29 cellular contexts compared by ENCODE assay signal in the genomic region with DNA sequence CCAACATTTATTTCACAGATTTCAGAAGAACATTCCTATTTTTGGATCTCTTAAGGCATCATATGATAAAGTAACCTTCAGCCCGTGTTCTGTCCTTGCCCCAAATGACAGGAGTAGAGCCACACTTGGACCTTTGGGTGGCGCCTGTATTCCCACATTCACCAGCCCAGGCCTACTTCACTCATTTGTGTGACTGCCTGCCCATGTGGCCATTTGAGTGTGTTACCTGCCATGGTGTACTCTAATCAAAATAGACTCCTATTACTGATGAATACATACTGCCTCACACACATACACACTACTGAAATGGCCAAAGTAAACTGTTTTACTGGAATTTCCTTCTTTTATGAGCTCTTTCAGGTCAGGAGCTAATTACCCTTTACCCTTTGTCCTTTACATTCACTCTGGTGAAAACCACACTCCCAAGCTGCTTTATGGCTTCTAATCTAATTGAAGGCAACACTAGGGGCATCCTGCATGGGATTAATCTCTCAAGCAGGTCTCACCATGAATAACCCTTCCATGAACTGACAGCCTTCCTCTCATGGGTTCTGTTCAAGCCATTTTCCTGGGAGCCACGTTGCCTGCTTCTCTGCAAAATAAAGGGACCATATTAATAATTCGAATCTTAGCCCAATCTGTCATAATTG.
DNase-seq lines count a peak whose midpoint lies in the region; ATAC-seq, FAIRE-seq and TF ChIP-seq lines count a peak whose summit lies in the region.
"Had no signal": no experiment of that assay in that cellular context is flagged by ENCODE, and none has a peak within 500 bp of the region (broad histone marks: within the 10 kb centered on the region; RNA-seq: fewer than 3 reads in every experiment).

No MANE protein-coding gene starts in this region.

- no peak overlapping the region for H3K18ac ChIP-seq in neuronal stem cell (ENCODE audit: low read length)

- no peaks in the 10 kb centered on the region for H3K9me3 Mint-ChIP-seq in GM23338
- H3K9me3 Mint-ChIP-seq: activated naive CD4-positive, alpha-beta T cell treated with anti-CD3 and anti-CD28 coated beads, Interleukin-2, amount 50 U/mL, for 72 hours; nephron; type B pancreatic cell had no signal

- no peaks in the 10 kb centered on the region for H3K9me2 ChIP-seq in GM23338 (ENCODE audit: insufficient read depth)

- H3K4me2 ChIP-seq in GM23338 (no peak overlapping the region), K562 (ENCODE audit: insufficient read depth, low read length) (no peak overlapping the region), neuronal stem cell (ENCODE audit: insufficient read depth, low read length, poor library complexity, severe bottlenecking) (no peak overlapping the region)
- H3K4me2 ChIP-seq: BLaER1 treated with 17β-estradiol and CSF1 and Interleukin-3, amounts not matched to agents 10 nM and 100 nM had no signal

- H2BK12ac ChIP-seq in neuronal stem cell (ENCODE audit: low read length) = no peak overlapping the region

- no peak for TF ChIP-seq EP300 in K562 (IDR thresholded peaks at IDR 0.05; ENCODE audit: low read length)

- peak; percentile 39 for DNase-seq in GM23338 (ENCODE audit: low spot score)
- DNase-seq in HuH-7 (ENCODE audit: low spot score) = peak; percentile 39
- DNase-seq in K562 (ENCODE audit: extremely low read depth in 1 of 4, low spot score in 3 of 4) = peak in 1 of 4 experiments; percentile 1
- DNase-seq in neuronal stem cell (ENCODE audit: low spot score) = peak; percentile 31
- no peak for DNase-seq in Right ventricle myocardium inferior (ENCODE audit: missing footprints)
- DNase-seq in superior temporal gyrus (ENCODE audit: extremely low spot score) = no peak
- DNase-seq: activated CD4-positive, alpha-beta T cell treated with anti-CD3 and anti-CD28 coated beads for 4 hours; activated effector memory CD4-positive, alpha-beta T cell treated with Interleukin-2 at 50 U/mL for 16 hours; activated T-cell treated with anti-CD3 and anti-CD28 coated beads for 4 hours; amygdala; DMS79 treated with DMSO at 0.1 percent for 48 hours; dorsolateral prefrontal cortex; esophagus squamous epithelium; foreskin keratinocyte; HCEC 1CT; mammary epithelial cell; NCI-H1105; NCI-H187 treated with DMSO at 0.1 percent for 48 hours; NCI-H2227 treated with DMSO at 0.1 percent for 48 hours; NCI-H526 treated with DMSO at 0.1 percent for 48 hours; ovary; stimulated activated naive B cell treated with anti-CD40 and anti-IgM and Interleukin-4, amounts not matched to agents 10 μg/mL and 1 μg/mL and 100 μg/mL, for 72 hours; substantia nigra; T-helper 9 cell had no signal

- FAIRE-seq in K562 (lab: Jason Lieb, UNC) = no peak

- POLR2A ChIA-PET in K562 (lab: Yijun Ruan, JAX) = no interaction called here

- no peaks in the 10 kb centered on the region for H3K79me2 ChIP-seq in GM23338 (replicated peaks; ENCODE audit: insufficient read depth)
- no peaks in the 10 kb centered on the region for H3K79me2 ChIP-seq in K562 (ENCODE audit: control insufficient read depth, insufficient read depth, low read length)

- no peak overlapping the region for H2BK5ac ChIP-seq in neuronal stem cell (ENCODE audit: low read length)

- TF ChIP-seq POLR2A in K562 (conservative IDR thresholded peaks at IDR 0.05) = no peak

- H3F3A ChIP-seq in GM23338 (replicated peaks; ENCODE audit: low read depth) = no peaks in the 10 kb centered on the region

- no peak overlapping the region for H4K91ac ChIP-seq in neuronal stem cell (ENCODE audit: low read depth, low read length, poor library complexity)

- in situ Hi-C loops in K562 (cut with MboI) = no loop called here

- H3K27ac Mint-ChIP-seq in GM23338 = no peak overlapping the region
- H3K27ac Mint-ChIP-seq: activated naive CD4-positive, alpha-beta T cell treated with anti-CD3 and anti-CD28 coated beads, Interleukin-2, amount 50 U/mL, for 72 hours; nephron; stimulated activated naive B cell treated with anti-CD40 and anti-IgM and Interleukin-4, amounts not matched to agents 10 μg/mL and 1 μg/mL and 100 μg/mL, for 72 hours; type B pancreatic cell had no signal

- H3K27ac ChIP-seq in GM23338 (ENCODE audit: low read depth) = no peak overlapping the region
- no peak overlapping the region for H3K27ac ChIP-seq in K562 (ENCODE audit: extremely low read depth, low read depth, low read length)
- H3K27ac ChIP-seq in neuronal stem cell (replicated peaks; ENCODE audit: low read length) = peak overlapping the region; percentile 47
- H3K27ac ChIP-seq: BLaER1 treated with 17β-estradiol and CSF1 and Interleukin-3, amounts not matched to agents 10 nM and 100 nM; dorsolateral prefrontal cortex; esophagus squamous epithelium; foreskin keratinocyte; ovary had no signal

- H3K9me3 ChIP-seq in K562 (replicated peaks; ENCODE audit: control insufficient read depth, insufficient read depth, low read depth, low read length) (no peaks in the 10 kb centered on the region), neuronal stem cell (replicated peaks in 1 of 2; ENCODE audit: control insufficient read depth in 2 of 2, insufficient read depth in 1 of 2, low read depth in 1 of 2, low read length in 2 of 2) (no peaks in the 10 kb centered on the region)
- H3K9me3 ChIP-seq: BLaER1 treated with 17β-estradiol and CSF1 and Interleukin-3, amounts not matched to agents 10 nM and 100 nM; esophagus squamous epithelium; ovary had no signal

- no peaks in the 10 kb centered on the region for H3K4me1 Mint-ChIP-seq in GM23338
- H3K4me1 Mint-ChIP-seq: nephron; stimulated activated naive B cell treated with anti-CD40 and anti-IgM and Interleukin-4, amounts not matched to agents 10 μg/mL and 1 μg/mL and 100 μg/mL, for 72 hours had no signal

- H3K4me3 ChIP-seq in GM23338 = no peak overlapping the region
- no peak overlapping the region for H3K4me3 ChIP-seq in K562
- no peak overlapping the region for H3K4me3 ChIP-seq in neuronal stem cell (ENCODE audit: low read length in 2 of 2)
- H3K4me3 ChIP-seq: BLaER1 treated with 17β-estradiol and CSF1 and Interleukin-3, amounts not matched to agents 10 nM and 100 nM; dorsolateral prefrontal cortex; esophagus squamous epithelium; ovary had no signal

- H3K79me1 ChIP-seq in neuronal stem cell (ENCODE audit: low read depth, low read length) = no peaks in the 10 kb centered on the region

- intact Hi-C loops in K562 (cut with micrococcal nuclease) = no loop called here
- intact Hi-C loops in Right ventricle myocardium inferior (cut with DNase I) = no loop called here

- ATAC-seq in GM23338 (peak; percentile 89), K562 (peak; percentile 70), Right ventricle myocardium inferior (no peak), HG03342 (IDR thresholded peaks at IDR 0.05; ENCODE audit: unreplicated experiment) (no peak)
- ATAC-seq: activated naive CD4-positive, alpha-beta T cell treated with anti-CD3 and anti-CD28 coated beads, Interleukin-2, amount 50 U/mL, for 72 hours; foreskin keratinocyte; stimulated activated naive B cell treated with anti-CD40 and anti-IgM and Interleukin-4, amounts not matched to agents 10 μg/mL and 1 μg/mL and 100 μg/mL, for 72 hours had no signal

- H2AFZ ChIP-seq in GM23338 = peak overlapping the region; percentile 75
- peak overlapping the region; percentile 48; the same call in 1 of the 2 replicates for H2AFZ ChIP-seq in K562 (ENCODE audit: low read depth, low read length)
- no peak overlapping the region for H2AFZ ChIP-seq in neuronal stem cell (ENCODE audit: low read length)

- H3K27me3 Mint-ChIP-seq in GM23338 (ENCODE audit: insufficient read depth, low read depth, poor library complexity) = no peaks in the 10 kb centered on the region
- H3K27me3 Mint-ChIP-seq: stimulated activated naive B cell treated with anti-CD40 and anti-IgM and Interleukin-4, amounts not matched to agents 10 μg/mL and 1 μg/mL and 100 μg/mL, for 72 hours; type B pancreatic cell had no signal

- H3K4me3 Mint-ChIP-seq in GM23338 = no peak overlapping the region
- H3K4me3 Mint-ChIP-seq: nephron; stimulated activated naive B cell treated with anti-CD40 and anti-IgM and Interleukin-4, amounts not matched to agents 10 μg/mL and 1 μg/mL and 100 μg/mL, for 72 hours; type B pancreatic cell had no signal

- H3K4me1 ChIP-seq in GM23338 (ENCODE audit: insufficient read depth) = no peaks in the 10 kb centered on the region
- H3K4me1 ChIP-seq in K562 (replicated peaks in 1 of 2; ENCODE audit: control insufficient read depth in 2 of 2, insufficient read depth in 2 of 2, low read length in 2 of 2) = no peaks in the 10 kb centered on the region
- H3K4me1 ChIP-seq in neuronal stem cell (ENCODE audit: control insufficient read depth in 2 of 2, insufficient read depth in 1 of 2, low read depth in 1 of 2, low read length in 2 of 2) = peaks cover 0 to 5% of the 10 kb centered on the region in 2 donors
- H3K4me1 ChIP-seq: BLaER1 treated with 17β-estradiol and CSF1 and Interleukin-3, amounts not matched to agents 10 nM and 100 nM; esophagus squamous epithelium; foreskin keratinocyte had no signal

- H3K4ac ChIP-seq in neuronal stem cell (ENCODE audit: low read length) = no peak overlapping the region

- H3K23ac ChIP-seq in neuronal stem cell (ENCODE audit: low read depth, low read length, poor library complexity) = no peak overlapping the region

- H4K20me1 ChIP-seq in GM23338 (replicated peaks; ENCODE audit: insufficient read depth) = no peaks in the 10 kb centered on the region
- no peaks in the 10 kb centered on the region for H4K20me1 ChIP-seq in K562 (replicated peaks; ENCODE audit: control insufficient read depth, insufficient read depth, low read length)
- H4K20me1 ChIP-seq: BLaER1 treated with 17β-estradiol and CSF1 and Interleukin-3, amounts not matched to agents 10 nM and 100 nM had no signal

- no peaks in the 10 kb centered on the region for H3K36me3 Mint-ChIP-seq in GM23338 (ENCODE audit: low read depth)
- H3K36me3 Mint-ChIP-seq: activated naive CD4-positive, alpha-beta T cell treated with anti-CD3 and anti-CD28 coated beads, Interleukin-2, amount 50 U/mL, for 72 hours; stimulated activated naive B cell treated with anti-CD40 and anti-IgM and Interleukin-4, amounts not matched to agents 10 μg/mL and 1 μg/mL and 100 μg/mL, for 72 hours; type B pancreatic cell had no signal

- no peak overlapping the region for H2AK5ac ChIP-seq in neuronal stem cell (ENCODE audit: low read depth, low read length)

- no peak overlapping the region for H2BK120ac ChIP-seq in neuronal stem cell (ENCODE audit: low read depth, low read length)

- no peaks in the 10 kb centered on the region for H3K9me1 ChIP-seq in K562 (ENCODE audit: control insufficient read depth, insufficient read depth, low read length)

- BruUV-seq in K562 (replicated peaks; lab: Mats Ljungman, UMichigan) = no TSS peak

- H3K14ac ChIP-seq in neuronal stem cell (ENCODE audit: low read length) = no peak overlapping the region

- CTCF ChIA-PET in K562 (lab: Yijun Ruan, JAX; ENCODE audit: low intra/inter-chr PET ratio) = no interaction called here

- no peak overlapping the region for H2BK15ac ChIP-seq in neuronal stem cell (ENCODE audit: low read length)

- no peak overlapping the region for H3K9ac ChIP-seq in K562 (ENCODE audit: insufficient read depth in 1 of 2, low read depth in 2 of 2, low read length in 2 of 2)
- H3K9ac ChIP-seq in neuronal stem cell (ENCODE audit: low read depth, low read length, poor library complexity) = no peak overlapping the region
- H3K9ac ChIP-seq: BLaER1 treated with 17β-estradiol and CSF1 and Interleukin-3, amounts not matched to agents 10 nM and 100 nM had no signal

- TF ChIP-seq CTCF in GM23338 (conservative IDR thresholded peaks at IDR 0.05; ENCODE audit: low read depth in 2 of 2) (peak; percentile 34 to 68), K562 (IDR thresholded peaks at IDR 0.05 in 2 of 3, conservative IDR thresholded peaks at IDR 0.05 in 1 of 3; ENCODE audit: insufficient read depth in 2 of 3, low read depth in 1 of 3, low read length in 3 of 3) (peak in 2 of 3 experiments; percentile 14 to 51; a peak in 3 of 6 replicates)

- H4K8ac ChIP-seq in neuronal stem cell (ENCODE audit: low read depth, low read length) = no peak overlapping the region

- WGBS in K562 (ENCODE audit: insufficient coverage, low coverage, missing lambda C conversion rate) = 6% methylated on average over 4 of the region's 4 CpGs
- WGBS in neuronal stem cell (ENCODE audit: extremely low coverage in 2 of 2, insufficient read length in 2 of 2, insufficient replicate concordance in 1 of 2), 2 donors = no CpG with 5 or more reads among the region's 4 CpGs

- 0 out of 4 replicates have a peak, but pooled peaks of 1 of the 2 experiments have one; percentile 14 for TF ChIP-seq RAD21 in K562 (CRISPR knock-in tag; conservative IDR thresholded peaks at IDR 0.05 in 1 of 2, IDR thresholded peaks at IDR 0.05 in 1 of 2)

- H3K36me3 ChIP-seq in GM23338 (ENCODE audit: insufficient read depth) (no peaks in the 10 kb centered on the region), K562 (ENCODE audit: control insufficient read depth, insufficient read depth, low read length) (no peaks in the 10 kb centered on the region), neuronal stem cell (replicated peaks in 1 of 2; ENCODE audit: control insufficient read depth in 2 of 2, insufficient read depth in 2 of 2, low read length in 2 of 2) (no peaks in the 10 kb centered on the region)
- H3K36me3 ChIP-seq: BLaER1 treated with 17β-estradiol and CSF1 and Interleukin-3, amounts not matched to agents 10 nM and 100 nM; esophagus squamous epithelium; ovary had no signal

- no peaks in the 10 kb centered on the region for H3K27me3 ChIP-seq in GM23338 (ENCODE audit: insufficient read depth)
- H3K27me3 ChIP-seq in K562 (ENCODE audit: control insufficient read depth in 2 of 2, insufficient read depth in 2 of 2, low read length in 2 of 2) = no peaks in the 10 kb centered on the region
- H3K27me3 ChIP-seq in neuronal stem cell (ENCODE audit: control insufficient read depth in 3 of 3, insufficient read depth in 3 of 3, low read depth in 1 of 3, low read length in 3 of 3) = no peaks in the 10 kb centered on the region
- H3K27me3 ChIP-seq: BLaER1 treated with 17β-estradiol and CSF1 and Interleukin-3, amounts not matched to agents 10 nM and 100 nM; esophagus squamous epithelium; foreskin keratinocyte; ovary had no signal

Comparison
In these comparisons a context has a peak if more than half of its experiments do, and no peak if none do; other contexts are left out.
1. ATAC-seq: peak in GM23338 (single experiment) and K562 (single experiment); none in Right ventricle myocardium inferior (single experiment) and HG03342 (single experiment).
2. DNase-seq: peak in GM23338 (single experiment), HuH-7 (single experiment) and neuronal stem cell (single experiment); none in Right ventricle myocardium inferior (single experiment) and superior temporal gyrus (single experiment).